In genomic region chr1:62436039-62436465, GRCh38 we compare ENCODE assay signal across 1 cellular context.
TF ChIP-seq lines count a peak whose summit lies in the region.

No MANE protein-coding gene starts in this region.

TF ChIP-seq in HepG2, 621 proteins besides CTCF, POLR2A, EP300 and RAD21 (continued from another document and continues in another):
- TF ChIP-seq MXI1 (IDR thresholded peaks at IDR 0.05; ENCODE audit: borderline replicate concordance, low read depth, low read length) (peak; percentile 56; the same call in 1 of the 3 replicates), KAT7 (CRISPR knock-in tag; IDR thresholded peaks at IDR 0.05; ENCODE audit: borderline replicate concordance) (peak; percentile 67; the same call in 1 of the 2 replicates), MBD4 (IDR thresholded peaks at IDR 0.05; ENCODE audit: borderline replicate concordance, low read length) (no peak), ZNF589 (CRISPR knock-in tag; conservative IDR thresholded peaks at IDR 0.05) (no peak), ZFYVE20 (CRISPR knock-in tag; IDR thresholded peaks at IDR 0.05; ENCODE audit: borderline replicate concordance, low read depth) (no peak), ZNF468 (CRISPR knock-in tag; IDR thresholded peaks at IDR 0.05) (no peak), ZFY (CRISPR knock-in tag; IDR thresholded peaks at IDR 0.05) (peak; percentile 98), SYNCRIP (IDR thresholded peaks at IDR 0.05; ENCODE audit: insufficient read depth, low read depth, low read length) (no peak), ZNF318 (CRISPR knock-in tag; IDR thresholded peaks at IDR 0.05) (no peak), ZNF556 (CRISPR knock-in tag; IDR thresholded peaks at IDR 0.05; ENCODE audit: borderline replicate concordance) (no peak), ONECUT2 (CRISPR knock-in tag; IDR thresholded peaks at IDR 0.05) (no peak), CENPX (CRISPR knock-in tag; IDR thresholded peaks at IDR 0.05) (no peak), HNF4G (IDR thresholded peaks at IDR 0.05; ENCODE audit: borderline replicate concordance, low read depth, low read length) (no peak), HNF4G (CRISPR knock-in tag; IDR thresholded peaks at IDR 0.05; ENCODE audit: borderline replicate concordance, low read depth) (no peak), ZSCAN29 (CRISPR knock-in tag; conservative IDR thresholded peaks at IDR 0.05) (no peak), SRY (CRISPR knock-in tag; IDR thresholded peaks at IDR 0.05) (no peak), ZNF850 (CRISPR knock-in tag; conservative IDR thresholded peaks at IDR 0.05) (no peak), REPIN1 (CRISPR knock-in tag; IDR thresholded peaks at IDR 0.05; ENCODE audit: borderline replicate concordance, low read depth) (no peak), SP2 (CRISPR knock-in tag; IDR thresholded peaks at IDR 0.05) (no peak), ZBTB21 (CRISPR knock-in tag; IDR thresholded peaks at IDR 0.05) (no peak), ATF2 (CRISPR knock-in tag; IDR thresholded peaks at IDR 0.05) (no peak), ZMYM2 (CRISPR knock-in tag; IDR thresholded peaks at IDR 0.05) (peak; percentile 83; the same call in 1 of the 2 replicates), THAP7 (CRISPR knock-in tag; IDR thresholded peaks at IDR 0.05) (no peak), ZC3H4 (CRISPR knock-in tag; IDR thresholded peaks at IDR 0.05; ENCODE audit: borderline replicate concordance) (no peak), SALL2 (CRISPR knock-in tag; IDR thresholded peaks at IDR 0.05) (peak; percentile 69; the same call in 1 of the 2 replicates), PITX1 (CRISPR knock-in tag; IDR thresholded peaks at IDR 0.05) (peak; percentile 95)
- TF ChIP-seq, protein P1, sequence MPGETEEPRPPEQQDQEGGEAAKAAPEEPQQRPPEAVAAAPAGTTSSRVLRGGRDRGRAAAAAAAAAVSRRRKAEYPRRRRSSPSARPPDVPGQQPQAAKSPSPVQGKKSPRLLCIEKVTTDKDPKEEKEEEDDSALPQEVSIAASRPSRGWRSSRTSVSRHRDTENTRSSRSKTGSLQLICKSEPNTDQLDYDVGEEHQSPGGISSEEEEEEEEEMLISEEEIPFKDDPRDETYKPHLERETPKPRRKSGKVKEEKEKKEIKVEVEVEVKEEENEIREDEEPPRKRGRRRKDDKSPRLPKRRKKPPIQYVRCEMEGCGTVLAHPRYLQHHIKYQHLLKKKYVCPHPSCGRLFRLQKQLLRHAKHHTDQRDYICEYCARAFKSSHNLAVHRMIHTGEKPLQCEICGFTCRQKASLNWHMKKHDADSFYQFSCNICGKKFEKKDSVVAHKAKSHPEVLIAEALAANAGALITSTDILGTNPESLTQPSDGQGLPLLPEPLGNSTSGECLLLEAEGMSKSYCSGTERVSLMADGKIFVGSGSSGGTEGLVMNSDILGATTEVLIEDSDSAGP (CRISPR knock-in tag; IDR thresholded peaks at IDR 0.05; ENCODE audit: borderline replicate concordance), result peak; percentile 17; the same call in 1 of the 2 replicates
- TF ChIP-seq, protein P2, sequence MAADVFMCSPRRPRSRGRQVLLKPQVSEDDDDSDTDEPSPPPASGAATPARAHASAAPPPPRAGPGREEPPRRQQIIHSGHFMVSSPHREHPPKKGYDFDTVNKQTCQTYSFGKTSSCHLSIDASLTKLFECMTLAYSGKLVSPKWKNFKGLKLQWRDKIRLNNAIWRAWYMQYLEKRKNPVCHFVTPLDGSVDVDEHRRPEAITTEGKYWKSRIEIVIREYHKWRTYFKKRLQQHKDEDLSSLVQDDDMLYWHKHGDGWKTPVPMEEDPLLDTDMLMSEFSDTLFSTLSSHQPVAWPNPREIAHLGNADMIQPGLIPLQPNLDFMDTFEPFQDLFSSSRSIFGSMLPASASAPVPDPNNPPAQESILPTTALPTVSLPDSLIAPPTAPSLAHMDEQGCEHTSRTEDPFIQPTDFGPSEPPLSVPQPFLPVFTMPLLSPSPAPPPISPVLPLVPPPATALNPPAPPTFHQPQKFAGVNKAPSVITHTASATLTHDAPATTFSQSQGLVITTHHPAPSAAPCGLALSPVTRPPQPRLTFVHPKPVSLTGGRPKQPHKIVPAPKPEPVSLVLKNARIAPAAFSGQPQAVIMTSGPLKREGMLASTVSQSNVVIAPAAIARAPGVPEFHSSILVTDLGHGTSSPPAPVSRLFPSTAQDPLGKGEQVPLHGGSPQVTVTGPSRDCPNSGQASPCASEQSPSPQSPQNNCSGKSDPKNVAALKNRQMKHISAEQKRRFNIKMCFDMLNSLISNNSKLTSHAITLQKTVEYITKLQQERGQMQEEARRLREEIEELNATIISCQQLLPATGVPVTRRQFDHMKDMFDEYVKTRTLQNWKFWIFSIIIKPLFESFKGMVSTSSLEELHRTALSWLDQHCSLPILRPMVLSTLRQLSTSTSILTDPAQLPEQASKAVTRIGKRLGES (CRISPR knock-in tag; IDR thresholded peaks at IDR 0.05; ENCODE audit: borderline replicate concordance), result no peak
- TF ChIP-seq, protein P3, sequence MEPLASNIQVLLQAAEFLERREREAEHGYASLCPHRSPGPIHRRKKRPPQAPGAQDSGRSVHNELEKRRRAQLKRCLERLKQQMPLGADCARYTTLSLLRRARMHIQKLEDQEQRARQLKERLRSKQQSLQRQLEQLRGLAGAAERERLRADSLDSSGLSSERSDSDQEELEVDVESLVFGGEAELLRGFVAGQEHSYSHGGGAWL (CRISPR knock-in tag; IDR thresholded peaks at IDR 0.05), result no peak; the same call in 1 of the 2 replicates
- TF ChIP-seq, protein P4, sequence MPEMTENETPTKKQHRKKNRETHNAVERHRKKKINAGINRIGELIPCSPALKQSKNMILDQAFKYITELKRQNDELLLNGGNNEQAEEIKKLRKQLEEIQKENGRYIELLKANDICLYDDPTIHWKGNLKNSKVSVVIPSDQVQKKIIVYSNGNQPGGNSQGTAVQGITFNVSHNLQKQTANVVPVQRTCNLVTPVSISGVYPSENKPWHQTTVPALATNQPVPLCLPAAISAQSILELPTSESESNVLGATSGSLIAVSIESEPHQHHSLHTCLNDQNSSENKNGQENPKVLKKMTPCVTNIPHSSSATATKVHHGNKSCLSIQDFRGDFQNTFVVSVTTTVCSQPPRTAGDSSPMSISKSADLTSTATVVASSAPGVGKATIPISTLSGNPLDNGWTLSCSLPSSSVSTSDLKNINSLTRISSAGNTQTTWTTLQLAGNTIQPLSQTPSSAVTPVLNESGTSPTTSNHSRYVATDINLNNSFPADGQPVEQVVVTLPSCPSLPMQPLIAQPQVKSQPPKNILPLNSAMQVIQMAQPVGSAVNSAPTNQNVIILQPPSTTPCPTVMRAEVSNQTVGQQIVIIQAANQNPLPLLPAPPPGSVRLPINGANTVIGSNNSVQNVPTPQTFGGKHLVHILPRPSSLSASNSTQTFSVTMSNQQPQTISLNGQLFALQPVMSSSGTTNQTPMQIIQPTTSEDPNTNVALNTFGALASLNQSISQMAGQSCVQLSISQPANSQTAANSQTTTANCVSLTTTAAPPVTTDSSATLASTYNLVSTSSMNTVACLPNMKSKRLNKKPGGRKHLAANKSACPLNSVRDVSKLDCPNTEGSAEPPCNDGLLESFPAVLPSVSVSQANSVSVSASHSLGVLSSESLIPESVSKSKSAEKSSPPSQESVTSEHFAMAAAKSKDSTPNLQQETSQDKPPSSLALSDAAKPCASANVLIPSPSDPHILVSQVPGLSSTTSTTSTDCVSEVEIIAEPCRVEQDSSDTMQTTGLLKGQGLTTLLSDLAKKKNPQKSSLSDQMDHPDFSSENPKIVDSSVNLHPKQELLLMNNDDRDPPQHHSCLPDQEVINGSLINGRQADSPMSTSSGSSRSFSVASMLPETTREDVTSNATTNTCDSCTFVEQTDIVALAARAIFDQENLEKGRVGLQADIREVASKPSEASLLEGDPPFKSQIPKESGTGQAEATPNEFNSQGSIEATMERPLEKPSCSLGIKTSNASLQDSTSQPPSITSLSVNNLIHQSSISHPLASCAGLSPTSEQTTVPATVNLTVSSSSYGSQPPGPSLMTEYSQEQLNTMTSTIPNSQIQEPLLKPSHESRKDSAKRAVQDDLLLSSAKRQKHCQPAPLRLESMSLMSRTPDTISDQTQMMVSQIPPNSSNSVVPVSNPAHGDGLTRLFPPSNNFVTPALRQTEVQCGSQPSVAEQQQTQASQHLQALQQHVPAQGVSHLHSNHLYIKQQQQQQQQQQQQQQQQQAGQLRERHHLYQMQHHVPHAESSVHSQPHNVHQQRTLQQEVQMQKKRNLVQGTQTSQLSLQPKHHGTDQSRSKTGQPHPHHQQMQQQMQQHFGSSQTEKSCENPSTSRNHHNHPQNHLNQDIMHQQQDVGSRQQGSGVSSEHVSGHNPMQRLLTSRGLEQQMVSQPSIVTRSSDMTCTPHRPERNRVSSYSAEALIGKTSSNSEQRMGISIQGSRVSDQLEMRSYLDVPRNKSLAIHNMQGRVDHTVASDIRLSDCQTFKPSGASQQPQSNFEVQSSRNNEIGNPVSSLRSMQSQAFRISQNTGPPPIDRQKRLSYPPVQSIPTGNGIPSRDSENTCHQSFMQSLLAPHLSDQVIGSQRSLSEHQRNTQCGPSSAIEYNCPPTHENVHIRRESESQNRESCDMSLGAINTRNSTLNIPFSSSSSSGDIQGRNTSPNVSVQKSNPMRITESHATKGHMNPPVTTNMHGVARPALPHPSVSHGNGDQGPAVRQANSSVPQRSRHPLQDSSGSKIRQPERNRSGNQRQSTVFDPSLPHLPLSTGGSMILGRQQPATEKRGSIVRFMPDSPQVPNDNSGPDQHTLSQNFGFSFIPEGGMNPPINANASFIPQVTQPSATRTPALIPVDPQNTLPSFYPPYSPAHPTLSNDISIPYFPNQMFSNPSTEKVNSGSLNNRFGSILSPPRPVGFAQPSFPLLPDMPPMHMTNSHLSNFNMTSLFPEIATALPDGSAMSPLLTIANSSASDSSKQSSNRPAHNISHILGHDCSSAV (CRISPR knock-in tag; IDR thresholded peaks at IDR 0.05; ENCODE audit: borderline replicate concordance), result 0 out of 2 replicates have a peak, but pooled peaks have one; percentile 64
- TF ChIP-seq, protein P5, sequence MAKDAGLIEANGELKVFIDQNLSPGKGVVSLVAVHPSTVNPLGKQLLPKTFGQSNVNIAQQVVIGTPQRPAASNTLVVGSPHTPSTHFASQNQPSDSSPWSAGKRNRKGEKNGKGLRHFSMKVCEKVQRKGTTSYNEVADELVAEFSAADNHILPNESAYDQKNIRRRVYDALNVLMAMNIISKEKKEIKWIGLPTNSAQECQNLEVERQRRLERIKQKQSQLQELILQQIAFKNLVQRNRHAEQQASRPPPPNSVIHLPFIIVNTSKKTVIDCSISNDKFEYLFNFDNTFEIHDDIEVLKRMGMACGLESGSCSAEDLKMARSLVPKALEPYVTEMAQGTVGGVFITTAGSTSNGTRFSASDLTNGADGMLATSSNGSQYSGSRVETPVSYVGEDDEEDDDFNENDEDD (CRISPR knock-in tag; IDR thresholded peaks at IDR 0.05; ENCODE audit: borderline replicate concordance), result peak; percentile 53; the same call in 1 of the 2 replicates
